2 cellular contexts compared by ENCODE assay signal in genomic region chr17:75086496-75087181, GRCh38.
TF ChIP-seq lines count a peak whose summit lies in the region.

No MANE protein-coding gene starts in this region.

TF ChIP-seq in IMR-90, 13 proteins besides CTCF, POLR2A, EP300 and RAD21:
- TF ChIP-seq RCOR1 (IDR thresholded peaks at IDR 0.05; ENCODE audit: insufficient replicate concordance, low read length) (no peak), RFX5 (IDR thresholded peaks at IDR 0.05; ENCODE audit: low read depth, low read length) (no peak), USF2 (IDR thresholded peaks at IDR 0.05; ENCODE audit: low read depth, low read length) (no peak), MAZ (IDR thresholded peaks at IDR 0.05; ENCODE audit: borderline replicate concordance, low read depth, low read length) (no peak), NFE2L2 (IDR thresholded peaks at IDR 0.05; ENCODE audit: low read depth, low read length) (no peak), BHLHE40 (IDR thresholded peaks at IDR 0.05; ENCODE audit: low read depth, low read length) (no peak), MXI1 (IDR thresholded peaks at IDR 0.05; ENCODE audit: borderline replicate concordance, low read depth, low read length) (no peak), CEBPB (IDR thresholded peaks at IDR 0.05; ENCODE audit: low read depth, low read length) (no peak), MAFK (IDR thresholded peaks at IDR 0.05; ENCODE audit: low read depth, low read length) (no peak), CHD1 (IDR thresholded peaks at IDR 0.05; ENCODE audit: low read depth, low read length) (no peak), SMC3 (IDR thresholded peaks at IDR 0.05; ENCODE audit: low read depth, low read length) (no peak), FOS (IDR thresholded peaks at IDR 0.05; ENCODE audit: low read depth, low read length) (no peak), ELK1 (IDR thresholded peaks at IDR 0.05; ENCODE audit: borderline replicate concordance, low read depth, low read length) (no peak)
TF ChIP-seq in IMR-90: peak in this region for 0.

TF ChIP-seq in HEK293T, 16 proteins besides CTCF, POLR2A, EP300 and RAD21:
- TF ChIP-seq SP1 (IDR thresholded peaks at IDR 0.05), result no peak
- no peak for TF ChIP-seq CTBP1 (IDR thresholded peaks at IDR 0.05; ENCODE audit: borderline replicate concordance)
- TF ChIP-seq ELF4 (IDR thresholded peaks at IDR 0.05), result no peak
- no peak for TF ChIP-seq L3MBTL2 (conservative IDR thresholded peaks at IDR 0.05)
- no peak for TF ChIP-seq SUZ12 (IDR thresholded peaks at IDR 0.05)
- no peak for TF ChIP-seq HDGF (IDR thresholded peaks at IDR 0.05; ENCODE audit: borderline replicate concordance)
- no peak for TF ChIP-seq TARDBP (IDR thresholded peaks at IDR 0.05)
- no peak for TF ChIP-seq FOXM1 (IDR thresholded peaks at IDR 0.05; ENCODE audit: borderline replicate concordance)
- TF ChIP-seq FOXA1 (IDR thresholded peaks at IDR 0.05), result no peak
- no peak for TF ChIP-seq ARNT (IDR thresholded peaks at IDR 0.05)
- no peak for TF ChIP-seq FOXK2 (IDR thresholded peaks at IDR 0.05)
- TF ChIP-seq BHLHE40 (IDR thresholded peaks at IDR 0.05; ENCODE audit: borderline replicate concordance), result no peak
- TF ChIP-seq LEF1 (IDR thresholded peaks at IDR 0.05; ENCODE audit: borderline replicate concordance), result no peak
- TF ChIP-seq PKNOX1 (IDR thresholded peaks at IDR 0.05), result no peak
- no peak for TF ChIP-seq NFRKB (IDR thresholded peaks at IDR 0.05)
- no peak for TF ChIP-seq ZNF384 (IDR thresholded peaks at IDR 0.05)
